In genomic region chr16:57150682-57151330, GRCh38 we compare ENCODE assay signal across 16 cellular contexts. TPM values are rescaled to one million over a fixed set of nuclear protein-coding genes. Genes with fewer than 3 reads are reported as not detected.
DNase-seq lines count a peak whose midpoint lies in the region; ATAC-seq, FAIRE-seq and TF ChIP-seq lines count a peak whose summit lies in the region.
"Had no signal": no experiment of that assay in that cellular context is flagged by ENCODE, and none has a peak within 500 bp of the region (broad histone marks: within the 10 kb centered on the region; RNA-seq: fewer than 3 reads in every experiment).

No MANE protein-coding gene starts in this region.

- no peaks in the 10 kb centered on the region for H3K9me3 Mint-ChIP-seq in Calu3 (ENCODE audit: low read depth, unreplicated experiment)
- H3K9me3 Mint-ChIP-seq: activated CD4-positive, alpha-beta memory T cell treated with anti-CD3 and anti-CD28 coated beads for 36 hours had no signal

- H3K36me3 ChIP-seq in HUES48 (ENCODE audit: control insufficient read depth, insufficient read depth, low read length) = peaks cover 36% of the 10 kb centered on the region
- peaks cover 42% of the 10 kb centered on the region for H3K36me3 ChIP-seq in K562 (ENCODE audit: control insufficient read depth, insufficient read depth, low read length)
- H3K36me3 ChIP-seq in stomach = peaks cover 23 to 57% (median 54%) of the 10 kb centered on the region in 4 donors
- H3K36me3 ChIP-seq in effector memory CD4-positive, alpha-beta T cell (ENCODE audit: control insufficient read depth, insufficient read depth, low read length) = peaks cover 31% of the 10 kb centered on the region
- H3K36me3 ChIP-seq in MM.1S (replicated peaks; ENCODE audit: insufficient read depth, low read length) = peaks cover 2% of the 10 kb centered on the region; the same call in 1 of the 2 replicates

- FAIRE-seq in K562 (lab: Jason Lieb, UNC) = no peak

- WGBS in K562 (ENCODE audit: insufficient coverage, low coverage, missing lambda C conversion rate) = 84% methylated on average over 9 of the region's 9 CpGs
- WGBS in stomach, 5 donors = 71 to 85% (median 79%) methylated on average over 9 of the region's 9 CpGs

- TF ChIP-seq EP300 in K562 (IDR thresholded peaks at IDR 0.05; ENCODE audit: low read length) (no peak), stomach (IDR thresholded peaks at IDR 0.05) (no peak)

- H3K4me1 ChIP-seq in HUES48 (ENCODE audit: control insufficient read depth, insufficient read depth, low read length) = peaks cover 38% of the 10 kb centered on the region
- peaks cover 6 to 7% of the 10 kb centered on the region in 2 experiments for H3K4me1 ChIP-seq in K562 (replicated peaks in 1 of 2; ENCODE audit: control insufficient read depth in 2 of 2, insufficient read depth in 2 of 2, low read length in 2 of 2)
- peaks cover 5 to 24% (median 12%) of the 10 kb centered on the region in 4 donors for H3K4me1 ChIP-seq in stomach
- no peaks in the 10 kb centered on the region for H3K4me1 ChIP-seq in effector memory CD4-positive, alpha-beta T cell (ENCODE audit: control insufficient read depth, insufficient read depth, low read length, poor library complexity, severe bottlenecking)
- peaks cover 28% of the 10 kb centered on the region for H3K4me1 ChIP-seq in MM.1S (ENCODE audit: low read length)

- H3K9me3 ChIP-seq in HUES48 (ENCODE audit: control insufficient read depth, insufficient read depth, low read length) (no peaks in the 10 kb centered on the region), K562 (replicated peaks; ENCODE audit: control insufficient read depth, insufficient read depth, low read depth, low read length) (no peaks in the 10 kb centered on the region), stomach (no peaks in the 10 kb centered on the region), MM.1S (replicated peaks; ENCODE audit: insufficient read depth, low read length) (no peaks in the 10 kb centered on the region)
- no peaks in the 10 kb centered on the region for H3K9me3 ChIP-seq in effector memory CD4-positive, alpha-beta T cell (ENCODE audit: control insufficient read depth, low read length)

- ATAC-seq in K562 = no peak

- no peak overlapping the region for H3K27ac Mint-ChIP-seq in Calu3 (ENCODE audit: unreplicated experiment)
- H3K27ac Mint-ChIP-seq: activated CD4-positive, alpha-beta memory T cell treated with anti-CD3 and anti-CD28 coated beads for 36 hours; progenitor cell of endocrine pancreas had no signal

- H4K20me1 ChIP-seq in K562 (replicated peaks; ENCODE audit: control insufficient read depth, insufficient read depth, low read length) = no peaks in the 10 kb centered on the region
- no peaks in the 10 kb centered on the region for H4K20me1 ChIP-seq in MM.1S (ENCODE audit: insufficient read depth, low read length)

- no peaks in the 10 kb centered on the region for H3K9me1 ChIP-seq in K562 (ENCODE audit: control insufficient read depth, insufficient read depth, low read length)

- no peak for TF ChIP-seq RAD21 in K562 (CRISPR knock-in tag; conservative IDR thresholded peaks at IDR 0.05 in 1 of 2, IDR thresholded peaks at IDR 0.05 in 1 of 2)

- 0 out of 2 replicates have a peak, but pooled peaks cover 5% of the 10 kb centered on the region for H3F3A ChIP-seq in MM.1S (ENCODE audit: insufficient read depth, low read length)

- H3K4me3 Mint-ChIP-seq in Calu3 (ENCODE audit: low read depth, unreplicated experiment) = no peak overlapping the region
- H3K4me3 Mint-ChIP-seq: activated CD4-positive, alpha-beta memory T cell treated with anti-CD3 and anti-CD28 coated beads for 36 hours had no signal

- H3K9me2 ChIP-seq in MM.1S (replicated peaks; ENCODE audit: insufficient read depth, low read length) = no peaks in the 10 kb centered on the region

- TF ChIP-seq POLR2A in K562 (conservative IDR thresholded peaks at IDR 0.05) = no peak
- TF ChIP-seq POLR2A in stomach (IDR thresholded peaks at IDR 0.05) = no peak

- in situ Hi-C loops in K562 (cut with MboI) = no loop called here

- no TSS peak for BruUV-seq in K562 (replicated peaks; lab: Mats Ljungman, UMichigan)
- no TSS peak for BruUV-seq in Calu3 (replicated peaks; lab: Mats Ljungman, UMichigan)

- no peak for DNase-seq in K562 (ENCODE audit: extremely low read depth in 1 of 4, low spot score in 3 of 4)
- DNase-seq in kidney tubule cell (ENCODE audit: low spot score) = peak; percentile 41
- peak; percentile 18 for DNase-seq in stomach
- DNase-seq in effector memory CD4-positive, alpha-beta T cell = no peak
- DNase-seq in Calu3 = no peak
- no peak for DNase-seq in MM.1S
- DNase-seq: activated CD4-positive, alpha-beta memory T cell treated with anti-CD3 and anti-CD28 coated beads for 36 hours; amygdala; DND-41; effector CD4-positive, alpha-beta T cell; NCI-H187; NCI-H526; OCI-M1 had no signal

- H3K27me3 Mint-ChIP-seq in Calu3 (ENCODE audit: unreplicated experiment) = no peaks in the 10 kb centered on the region
- H3K27me3 Mint-ChIP-seq: activated CD4-positive, alpha-beta memory T cell treated with anti-CD3 and anti-CD28 coated beads for 36 hours; progenitor cell of endocrine pancreas had no signal

- H3K4me2 ChIP-seq in K562 (ENCODE audit: insufficient read depth, low read length) (no peak overlapping the region), MM.1S (ENCODE audit: low read depth, low read length) (no peak overlapping the region)

- H3K36me3 Mint-ChIP-seq in Calu3 (ENCODE audit: insufficient read depth, unreplicated experiment) = peaks cover 16% of the 10 kb centered on the region

- no peaks in the 10 kb centered on the region for H3K4me1 Mint-ChIP-seq in Calu3 (ENCODE audit: low read depth, unreplicated experiment)

- CTCF ChIA-PET in K562 (lab: Yijun Ruan, JAX; ENCODE audit: low intra/inter-chr PET ratio) = no interaction called here
- CTCF ChIA-PET in Calu3 (lab: Charles Lee) = interaction anchor here (0.6 kb wide), 1 partner anchor 35 kb away, joined by 3 read pairs; the partner anchor contains the start of gene PSME3IP1

- H3K79me2 ChIP-seq in K562 (ENCODE audit: control insufficient read depth, insufficient read depth, low read length) (no peaks in the 10 kb centered on the region), MM.1S (ENCODE audit: low read length) (no peaks in the 10 kb centered on the region)

- no peak overlapping the region for H3K4me3 ChIP-seq in HUES48 (ENCODE audit: low read depth, low read length)
- no peak overlapping the region for H3K4me3 ChIP-seq in K562
- H3K4me3 ChIP-seq in stomach = no peak overlapping the region
- no peak overlapping the region for H3K4me3 ChIP-seq in effector memory CD4-positive, alpha-beta T cell (ENCODE audit: insufficient read depth, low read depth, low read length, poor library complexity, severe bottlenecking)
- H3K4me3 ChIP-seq in MM.1S (ENCODE audit: low read length) = no peak overlapping the region

- POLR2A ChIA-PET in K562 (lab: Yijun Ruan, JAX) = interaction anchor here (0.7 to 3.3 kb wide), 8 partner anchors 10 to 266 kb away, joined by 3 to 27 read pairs (median 4); partner anchors contain the start of gene PSME3IP1

- H3K27me3 ChIP-seq in HUES48 (ENCODE audit: control insufficient read depth, insufficient read depth, low read length) = no peaks in the 10 kb centered on the region
- no peaks in the 10 kb centered on the region for H3K27me3 ChIP-seq in K562 (ENCODE audit: control insufficient read depth in 2 of 2, insufficient read depth in 2 of 2, low read length in 2 of 2)
- no peaks in the 10 kb centered on the region for H3K27me3 ChIP-seq in stomach
- no peaks in the 10 kb centered on the region for H3K27me3 ChIP-seq in effector memory CD4-positive, alpha-beta T cell (replicated peaks; ENCODE audit: control insufficient read depth, insufficient read depth, low read length, poor library complexity, severe bottlenecking)
- no peaks in the 10 kb centered on the region for H3K27me3 ChIP-seq in MM.1S (replicated peaks; ENCODE audit: insufficient read depth, low read length)

- H2AFZ ChIP-seq in K562 (ENCODE audit: low read depth, low read length) (no peak overlapping the region), MM.1S (ENCODE audit: low read length) (no peak overlapping the region)

- H3K9ac ChIP-seq in HUES48 (ENCODE audit: low read depth, low read length) = no peak overlapping the region
- H3K9ac ChIP-seq in K562 (ENCODE audit: insufficient read depth in 1 of 2, low read depth in 2 of 2, low read length in 2 of 2) = no peak overlapping the region
- no peak overlapping the region for H3K9ac ChIP-seq in MM.1S (ENCODE audit: low read length)

- intact Hi-C loops in K562 (cut with micrococcal nuclease) = no loop called here
- intact Hi-C loops in stomach (cut with DNase I; ENCODE audit: low total_unique reads) = no loop called here
- intact Hi-C loops in Calu3 (cut with micrococcal nuclease; ENCODE audit: unreplicated experiment) = no loop called here

- TF ChIP-seq CTCF in K562 (IDR thresholded peaks at IDR 0.05 in 2 of 3, conservative IDR thresholded peaks at IDR 0.05 in 1 of 3; ENCODE audit: insufficient read depth in 2 of 3, low read depth in 1 of 3, low read length in 3 of 3) (no peak), stomach (IDR thresholded peaks at IDR 0.05) (no peak), Calu3 (IDR thresholded peaks at IDR 0.05; ENCODE audit: unreplicated experiment) (no peak), MM.1S (IDR thresholded peaks at IDR 0.05; ENCODE audit: low read length) (no peak)

- H3K27ac ChIP-seq in HUES48 (ENCODE audit: low read depth, low read length) (peak overlapping the region; percentile 3), K562 (ENCODE audit: extremely low read depth, low read depth, low read length) (no peak overlapping the region), stomach (no peak overlapping the region), MM.1S (ENCODE audit: low read length) (no peak overlapping the region)
- H3K27ac ChIP-seq in effector memory CD4-positive, alpha-beta T cell (ENCODE audit: insufficient read depth, low read length, poor library complexity, severe bottlenecking) = no peak overlapping the region
- H3K27ac ChIP-seq: C4-2B had no signal

RNA-seq across cellular contexts. Expression of gene PSME3IP1, which starts 35.0 kb away (rescaled TPM):
- total RNA-seq in K562 (2011; cell fraction: chromatin; rRNA removed; ENCODE audit: low replicate concordance) = 53.9 and 134 TPM in 2 replicates
- total RNA-seq in K562 (2011; cell fraction: nucleolus; rRNA removed) = 46.7 and 60.7 TPM in 2 replicates
- 71.6 and 104 TPM in 2 replicates for total RNA-seq in K562 (2011; cell fraction: nucleoplasm; rRNA removed)
- total RNA-seq in K562 (2014; rRNA removed) (76.9 and 85.5 TPM in 2 replicates), K562 (2014; rRNA removed; fragmentation: Illumina TruSeq; extraction: Trizol) (143 and 167 TPM in 2 replicates), K562 (2015; rRNA removed; fragmentation: Illumina TruSeq; extraction: Trizol) (147 and 158 TPM in 2 replicates), K562 (2021) (104 and 106 TPM in 2 replicates), stomach (100 to 1,000 TPM in 1 of 5 donors, 10 to 100 TPM in 4; 52.7 to 104 (median 91.0) TPM), Calu3 (2022) (171 and 177 TPM in 2 replicates)
- polyA plus RNA-seq in K562 (2011; rRNA removed) (115 and 144 TPM in 2 replicates), K562 (2014; fragmentation: Illumina TruSeq; extraction: Trizol) (155 and 187 TPM in 2 replicates), K562 (2014; fragmentation: Nextera tagmentation; extraction: Ambion mirVana) (100 to 1,000 TPM in 1 of 2 experiments, 10 to 100 TPM in 1; 63.8 to 142 TPM), K562 (2014; rRNA removed) (146 and 152 TPM in 2 replicates), stomach (10 to 100 TPM; 37.4 to 64.3 (median 51.5) TPM)
- 132 and 144 TPM in 2 replicates for polyA plus RNA-seq in K562 (2011; cell fraction: cytosol; rRNA removed)
- 251 and 259 TPM in 2 replicates for polyA plus RNA-seq in K562 (2011; cell fraction: nucleus; rRNA removed)
- 88.6 and 121 TPM in 2 replicates for polyA plus RNA-seq in K562 (2012)
- polyA minus RNA-seq in K562 (2011; rRNA and poly(A)+ RNA removed) = 78.0 and 80.4 TPM in 2 replicates
- 45.1 and 48.8 TPM in 2 replicates for polyA minus RNA-seq in K562 (2011; cell fraction: cytosol; rRNA and poly(A)+ RNA removed)
- polyA minus RNA-seq in K562 (2011; cell fraction: nucleus; rRNA and poly(A)+ RNA removed) = 40.8 and 66.0 TPM in 2 replicates

RNA-seq across cellular contexts. Expression of gene RSPRY1, which starts 35.3 kb away (rescaled TPM):
- total RNA-seq in K562 (2011; cell fraction: chromatin; rRNA removed; ENCODE audit: low replicate concordance) = 60.1 and 86.3 TPM in 2 replicates
- 29.9 and 41.0 TPM in 2 replicates for total RNA-seq in K562 (2011; cell fraction: nucleolus; rRNA removed)
- 44.0 and 48.0 TPM in 2 replicates for total RNA-seq in K562 (2011; cell fraction: nucleoplasm; rRNA removed)
- total RNA-seq in K562 (2014; rRNA removed) (14.5 and 20.0 TPM in 2 replicates), K562 (2014; rRNA removed; fragmentation: Illumina TruSeq; extraction: Trizol) (25.5 and 26.3 TPM in 2 replicates), K562 (2015; rRNA removed; fragmentation: Illumina TruSeq; extraction: Trizol) (25.2 and 27.8 TPM in 2 replicates), K562 (2021) (20.8 and 22.7 TPM in 2 replicates), stomach (100 to 1,000 TPM in 1 of 5 donors, 10 to 100 TPM in 3, 1 to 10 TPM in 1; 5.5 to 110 (median 46.2) TPM), Calu3 (2022) (43.6 and 47.4 TPM in 2 replicates)
- polyA plus RNA-seq in K562 (2011; rRNA removed) (25.4 and 28.0 TPM in 2 replicates), K562 (2014; fragmentation: Illumina TruSeq; extraction: Trizol) (17.6 and 23.1 TPM in 2 replicates), K562 (2014; fragmentation: Nextera tagmentation; extraction: Ambion mirVana) (10 to 100 TPM; 10.2 to 13.4 TPM), K562 (2014; rRNA removed) (15.0 and 17.5 TPM in 2 replicates), stomach (10 to 100 TPM in 1 of 3 donors, 1 to 10 TPM in 2; 8.6 to 13.7 (median 8.8) TPM)
- 10.7 and 15.7 TPM in 2 replicates for polyA plus RNA-seq in K562 (2011; cell fraction: cytosol; rRNA removed)
- 21.4 and 28.5 TPM in 2 replicates for polyA plus RNA-seq in K562 (2011; cell fraction: nucleus; rRNA removed)
- 11.1 and 11.4 TPM in 2 replicates for polyA plus RNA-seq in K562 (2012)
- polyA minus RNA-seq in K562 (2011; rRNA and poly(A)+ RNA removed) = 61.4 and 62.4 TPM in 2 replicates
- 31.9 and 34.4 TPM in 2 replicates for polyA minus RNA-seq in K562 (2011; cell fraction: cytosol; rRNA and poly(A)+ RNA removed)
- 26.1 and 51.2 TPM in 2 replicates for polyA minus RNA-seq in K562 (2011; cell fraction: nucleus; rRNA and poly(A)+ RNA removed)

RNA-seq across cellular contexts. Expression of gene CPNE2, which starts 58.4 kb away (rescaled TPM):
- total RNA-seq in K562 (2011; cell fraction: chromatin; rRNA removed; ENCODE audit: low replicate concordance) = 13.7 and 32.7 TPM in 2 replicates
- 12.5 and 13.5 TPM in 2 replicates for total RNA-seq in K562 (2011; cell fraction: nucleolus; rRNA removed)
- 13.3 and 19.4 TPM in 2 replicates for total RNA-seq in K562 (2011; cell fraction: nucleoplasm; rRNA removed)
- total RNA-seq in K562 (2014; rRNA removed) (7.0 and 7.3 TPM in 2 replicates), K562 (2014; rRNA removed; fragmentation: Illumina TruSeq; extraction: Trizol) (4.2 and 5.0 TPM in 2 replicates), K562 (2015; rRNA removed; fragmentation: Illumina TruSeq; extraction: Trizol) (7.7 and 8.6 TPM in 2 replicates), K562 (2021) (9.5 and 10.6 TPM in 2 replicates), stomach (10 to 100 TPM in 4 of 5 donors, 1 to 10 TPM in 1; 8.7 to 55.4 (median 27.4) TPM), Calu3 (2022) (12.9 and 14.5 TPM in 2 replicates)
- polyA plus RNA-seq in K562 (2011; rRNA removed) (13.9 and 26.9 TPM in 2 replicates), K562 (2014; fragmentation: Illumina TruSeq; extraction: Trizol) (11.8 and 14.1 TPM in 2 replicates), K562 (2014; fragmentation: Nextera tagmentation; extraction: Ambion mirVana) (1 to 10 TPM; 3.0 to 3.8 TPM), K562 (2014; rRNA removed) (11.7 and 14.0 TPM in 2 replicates), stomach (10 to 100 TPM; 10.7 to 31.8 (median 24.8) TPM)
- polyA plus RNA-seq in K562 (2011; cell fraction: cytosol; rRNA removed) = 28.1 and 34.9 TPM in 2 replicates
- polyA plus RNA-seq in K562 (2011; cell fraction: nucleus; rRNA removed) = 14.0 and 18.6 TPM in 2 replicates
- 14.1 and 33.3 TPM in 2 replicates for polyA plus RNA-seq in K562 (2012)
- polyA minus RNA-seq in K562 (2011; rRNA and poly(A)+ RNA removed) = 8.9 and 12.3 TPM in 2 replicates
- polyA minus RNA-seq in K562 (2011; cell fraction: cytosol; rRNA and poly(A)+ RNA removed) = 7.7 and 8.6 TPM in 2 replicates
- 6.6 and 9.8 TPM in 2 replicates for polyA minus RNA-seq in K562 (2011; cell fraction: nucleus; rRNA and poly(A)+ RNA removed)

Comparison
In these comparisons a context has a peak if more than half of its experiments do, and no peak if none do; other contexts are left out.
1. DNase-seq: peak in kidney tubule cell (single experiment) and stomach (single experiment); none in K562 (0 of 4), effector memory CD4-positive, alpha-beta T cell (0 of 3), Calu3 (single experiment) and MM.1S (single experiment).